In the genomic region with DNA sequence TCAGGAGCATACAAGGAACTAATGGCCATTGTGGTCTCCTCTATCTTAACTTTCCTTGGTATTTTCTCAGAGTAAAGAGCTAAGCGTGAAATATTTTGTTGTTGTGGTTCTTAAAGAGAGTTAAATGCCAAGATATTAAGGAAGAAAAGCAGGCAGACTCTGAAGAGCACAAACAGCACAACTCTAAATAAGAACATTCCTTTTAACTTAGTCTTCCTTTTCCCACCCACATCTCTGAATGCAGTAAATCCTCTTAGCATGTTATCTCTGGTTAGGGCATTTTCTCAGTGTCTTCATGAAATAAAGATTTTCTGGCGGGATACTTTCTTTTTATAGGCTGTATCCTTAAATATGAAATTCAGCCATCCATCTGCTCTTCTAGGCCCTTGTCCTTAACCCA, we compare ENCODE assay signal across 17 cellular contexts. TPM values are rescaled to one million over a fixed set of nuclear protein-coding genes. Genes with fewer than 3 reads are reported as not detected.
DNase-seq lines count a peak whose midpoint lies in the region; ATAC-seq and TF ChIP-seq lines count a peak whose summit lies in the region.
"Had no signal": no experiment of that assay in that cellular context is flagged by ENCODE, and none has a peak within 500 bp of the region (broad histone marks: within the 10 kb centered on the region; RNA-seq: fewer than 3 reads in every experiment).

No MANE protein-coding gene starts in this region.

- H3K4me3 ChIP-seq in right atrium auricular region = no peak overlapping the region
- H3K4me3 ChIP-seq: lower lobe of right lung, transverse colon had no signal

- H3K27me3 Mint-ChIP-seq in HFFc6 (ENCODE audit: insufficient read depth) (no peaks in the 10 kb centered on the region), nephron progenitor cell (ENCODE audit: low read depth, poor library complexity) (no peaks in the 10 kb centered on the region)
- peaks cover 2% of the 10 kb centered on the region for H3K27me3 Mint-ChIP-seq in activated CD8-positive, alpha-beta T cell treated with anti-CD3 and anti-CD28 coated beads for 36 hours

- TF ChIP-seq CTCF in HFFc6 (IDR thresholded peaks at IDR 0.05) (no peak), right atrium auricular region (IDR thresholded peaks at IDR 0.05) (no peak), nephron progenitor cell (IDR thresholded peaks at IDR 0.05) (no peak)
- no peak for TF ChIP-seq CTCF in activated CD8-positive, alpha-beta T cell treated with anti-CD3 and anti-CD28 coated beads for 36 hours (IDR thresholded peaks at IDR 0.05)

- no peak overlapping the region for H3K27ac ChIP-seq in right atrium auricular region
- H3K27ac ChIP-seq: lower lobe of right lung, transverse colon had no signal

- ATAC-seq in activated CD8-positive, alpha-beta T cell treated with anti-CD3 and anti-CD28 coated beads for 36 hours = no peak
- ATAC-seq: lower lobe of right lung, T-helper 17 cell had no signal

- H3K27me3 ChIP-seq in right atrium auricular region = no peaks in the 10 kb centered on the region
- H3K27me3 ChIP-seq: transverse colon had no signal

- CTCF ChIA-PET in activated CD8-positive, alpha-beta T cell treated with anti-CD3 and anti-CD28 coated beads for 36 hours (lab: Charles Lee) = interaction anchor here (2.1 kb wide), 1 partner anchor 9 kb away, joined by 18 read pairs; no protein-coding TSS in a partner anchor

- H3K4me1 Mint-ChIP-seq in HFFc6 (ENCODE audit: low read depth) (peaks cover 46% of the 10 kb centered on the region), nephron progenitor cell (no peaks in the 10 kb centered on the region)
- peaks cover 18% of the 10 kb centered on the region for H3K4me1 Mint-ChIP-seq in activated CD8-positive, alpha-beta T cell treated with anti-CD3 and anti-CD28 coated beads for 36 hours (ENCODE audit: low read depth)
- H3K4me1 Mint-ChIP-seq: nephron had no signal

- POLR2A ChIA-PET in activated CD8-positive, alpha-beta T cell treated with anti-CD3 and anti-CD28 coated beads for 36 hours (lab: Charles Lee) = no interaction called here

- intact Hi-C loops in activated CD8-positive, alpha-beta T cell treated with anti-CD3 and anti-CD28 coated beads for 36 hours (cut with micrococcal nuclease) = no loop called here

- peaks cover 12% of the 10 kb centered on the region for H3K9me3 Mint-ChIP-seq in HFFc6
- no peaks in the 10 kb centered on the region for H3K9me3 Mint-ChIP-seq in nephron progenitor cell
- H3K9me3 Mint-ChIP-seq in activated CD8-positive, alpha-beta T cell treated with anti-CD3 and anti-CD28 coated beads for 36 hours = no peaks in the 10 kb centered on the region
- H3K9me3 Mint-ChIP-seq: nephron had no signal

- H3K27ac Mint-ChIP-seq in HFFc6 (no peak overlapping the region), nephron progenitor cell (no peak overlapping the region)
- H3K27ac Mint-ChIP-seq in activated CD8-positive, alpha-beta T cell treated with anti-CD3 and anti-CD28 coated beads for 36 hours = no peak overlapping the region
- H3K27ac Mint-ChIP-seq: nephron, T-helper 17 cell had no signal

- H3K36me3 Mint-ChIP-seq in HFFc6 (ENCODE audit: low read depth) (peaks cover 6% of the 10 kb centered on the region), nephron progenitor cell (ENCODE audit: low read depth) (no peaks in the 10 kb centered on the region)
- H3K36me3 Mint-ChIP-seq in activated CD8-positive, alpha-beta T cell treated with anti-CD3 and anti-CD28 coated beads for 36 hours (ENCODE audit: low read depth) = no peaks in the 10 kb centered on the region

- H3K9me3 ChIP-seq in right atrium auricular region = no peaks in the 10 kb centered on the region
- H3K9me3 ChIP-seq: lower lobe of right lung, transverse colon had no signal

- H3K4me1 ChIP-seq in right atrium auricular region = no peaks in the 10 kb centered on the region
- H3K4me1 ChIP-seq: lower lobe of right lung, transverse colon had no signal

- peak; percentile 27 for DNase-seq in AG08395 (ENCODE audit: low spot score)
- peak; percentile 13 for DNase-seq in HFFc6
- DNase-seq in astrocyte of the hippocampus (ENCODE audit: low read depth, low spot score) = peak; percentile 29
- peak; percentile 94 for DNase-seq in iris pigment epithelial cell (ENCODE audit: low read depth)
- no peak for DNase-seq in right atrium auricular region (ENCODE audit: low spot score)
- DNase-seq in NCI-H1694 (lab: John Stamatoyannopoulos, UW) = no peak
- no peak for DNase-seq in nephron progenitor cell
- no peak for DNase-seq in activated CD8-positive, alpha-beta T cell treated with anti-CD3 and anti-CD28 coated beads for 36 hours
- DNase-seq: activated CD4-positive, alpha-beta T cell treated with anti-CD3 and anti-CD28 coated beads for 4 hours; amygdala; dermis blood vessel endothelial cell; lower lobe of right lung; NCI-H748 treated with DMSO at 0.1 percent for 48 hours; retina; T-helper 17 cell; transverse colon had no signal

- H3K4me3 Mint-ChIP-seq in HFFc6 = no peak overlapping the region
- H3K4me3 Mint-ChIP-seq in nephron progenitor cell = no peak overlapping the region
- H3K4me3 Mint-ChIP-seq in activated CD8-positive, alpha-beta T cell treated with anti-CD3 and anti-CD28 coated beads for 36 hours = no peak overlapping the region
- H3K4me3 Mint-ChIP-seq: nephron, T-helper 17 cell had no signal

- H3K36me3 ChIP-seq in right atrium auricular region = no peaks in the 10 kb centered on the region
- H3K36me3 ChIP-seq: lower lobe of right lung, transverse colon had no signal

RNA-seq across cellular contexts. Expression of a gene that starts 1.5 kb away (rescaled TPM):
- not detected for total RNA-seq in HFFc6 (2021; fragmentation: NEBNext Ultra II Directional; extraction: Animal tissue kit (Norgen Biotek cat#: 25700))
- total RNA-seq in right atrium auricular region = not detected
- total RNA-seq in activated CD8-positive, alpha-beta T cell treated with anti-CD3 and anti-CD28 coated beads for 36 hours = not detected
- total RNA-seq: dermis blood vessel endothelial cell, T-helper 17 cell, transverse colon had no signal

RNA-seq across cellular contexts. Expression of a gene that starts 14.2 kb away (rescaled TPM):
- not detected for total RNA-seq in HFFc6 (2021; fragmentation: NEBNext Ultra II Directional; extraction: Animal tissue kit (Norgen Biotek cat#: 25700))
- under 1 TPM; 0.41 to 0.75 TPM for total RNA-seq in right atrium auricular region
- not detected for total RNA-seq in activated CD8-positive, alpha-beta T cell treated with anti-CD3 and anti-CD28 coated beads for 36 hours
- total RNA-seq: dermis blood vessel endothelial cell had no signal

RNA-seq across cellular contexts. Expression of a gene that starts 36.8 kb away (rescaled TPM):
- total RNA-seq in HFFc6 (2021; fragmentation: NEBNext Ultra II Directional; extraction: Animal tissue kit (Norgen Biotek cat#: 25700)) = not detected
- total RNA-seq in right atrium auricular region = 1 to 10 TPM; 1.3 to 3.6 TPM
- under 1 TPM; 0.51 to 0.70 TPM for total RNA-seq in activated CD8-positive, alpha-beta T cell treated with anti-CD3 and anti-CD28 coated beads for 36 hours
- total RNA-seq: dermis blood vessel endothelial cell had no signal

Comparison
In these comparisons a context has a peak if more than half of its experiments do, and no peak if none do; other contexts are left out.
1. DNase-seq: peak in AG08395 (single experiment), HFFc6 (single experiment), astrocyte of the hippocampus (single experiment) and iris pigment epithelial cell (single experiment); none in right atrium auricular region (single experiment), NCI-H1694 (single experiment), nephron progenitor cell (single experiment) and activated CD8-positive, alpha-beta T cell treated with anti-CD3 and anti-CD28 coated beads for 36 hours (single experiment).